1 cellular context compared by ENCODE assay signal in genomic region chr16:82133798-82134197, GRCh38.
TF ChIP-seq lines count a peak whose summit lies in the region.

No MANE protein-coding gene starts in this region.

TF ChIP-seq in GM12878, 131 proteins besides CTCF, POLR2A, EP300 and RAD21 (continued from another document):
- no peak for TF ChIP-seq PRDM15 (CRISPR knock-in tag; IDR thresholded peaks at IDR 0.05)
